In the genomic region with DNA sequence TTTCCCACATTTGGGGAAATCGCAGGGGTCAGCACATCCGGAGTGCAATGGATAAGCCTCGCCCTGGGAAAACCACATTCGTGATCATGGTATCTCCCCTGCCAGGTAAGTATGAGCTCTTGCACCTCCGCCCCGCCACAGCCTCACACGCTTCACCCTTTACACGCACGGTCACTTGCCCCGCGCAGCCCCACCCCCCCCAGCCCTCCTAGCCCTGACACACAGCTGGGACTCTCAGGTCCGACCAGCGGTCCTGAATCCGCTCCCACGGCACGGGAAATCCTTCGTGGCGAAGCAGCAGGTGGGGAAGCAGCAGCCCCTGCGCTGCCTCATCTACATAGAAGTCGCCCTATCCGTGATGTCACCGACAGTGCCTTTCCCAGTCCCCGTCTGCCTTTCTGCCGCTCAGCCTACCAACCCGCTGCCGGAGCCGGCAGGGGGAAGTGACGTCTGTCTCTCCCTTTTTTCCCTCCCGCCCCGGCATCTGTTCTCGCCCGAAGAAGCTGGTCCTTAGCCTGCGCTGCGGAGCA, we compare ENCODE assay signal across 8 cellular contexts. TPM values are rescaled to one million over a fixed set of nuclear protein-coding genes. Genes with fewer than 3 reads are reported as not detected.
DNase-seq lines count a peak whose midpoint lies in the region; ATAC-seq and TF ChIP-seq lines count a peak whose summit lies in the region.
"Not testable (repeated sequence)": the region's sequence is repeated elsewhere in the genome, so short reads cannot be mapped to it uniquely, and the experiment has no call there.

No MANE protein-coding gene starts in this region.

- H3K4me3 Mint-ChIP-seq in activated naive CD4-positive, alpha-beta T cell treated with anti-CD3 and anti-CD28 coated beads, Interleukin-2, amount 10 ng/mL, durations not matched to agents 7 days and 5 days = peak overlapping the region; percentile 73
- peak overlapping the region; percentile 79 for H3K4me3 Mint-ChIP-seq in nephron progenitor cell
- peak overlapping the region; percentile 65 for H3K4me3 Mint-ChIP-seq in stimulated activated effector memory CD8-positive, alpha-beta T cell treated with anti-CD3 and anti-CD28 coated beads, Interleukin-12 subunit alpha, Interleukin-12 subunit beta, amount 100 ng/mL, for 72 hours

- H3K9me3 Mint-ChIP-seq in activated naive CD4-positive, alpha-beta T cell treated with anti-CD3 and anti-CD28 coated beads, Interleukin-2, amount 10 ng/mL, durations not matched to agents 7 days and 5 days; nephron progenitor cell; stimulated activated effector memory CD8-positive, alpha-beta T cell treated with anti-CD3 and anti-CD28 coated beads, Interleukin-12 subunit alpha, Interleukin-12 subunit beta, amount 100 ng/mL, for 72 hours: not testable (repeated sequence)

- TF ChIP-seq CTCF in nephron progenitor cell (IDR thresholded peaks at IDR 0.05) = not testable (repeated sequence)

- H3K36me3 Mint-ChIP-seq in activated naive CD4-positive, alpha-beta T cell treated with anti-CD3 and anti-CD28 coated beads, Interleukin-2, amount 10 ng/mL, durations not matched to agents 7 days and 5 days; nephron progenitor cell (ENCODE audit: low read depth); stimulated activated effector memory CD8-positive, alpha-beta T cell treated with anti-CD3 and anti-CD28 coated beads, Interleukin-12 subunit alpha, Interleukin-12 subunit beta, amount 100 ng/mL, for 72 hours: not testable (repeated sequence)

- H3K27me3 Mint-ChIP-seq in activated naive CD4-positive, alpha-beta T cell treated with anti-CD3 and anti-CD28 coated beads, Interleukin-2, amount 10 ng/mL, durations not matched to agents 7 days and 5 days; nephron progenitor cell (ENCODE audit: low read depth, poor library complexity): not testable (repeated sequence)

- DNase-seq in DMS79 (lab: John Stamatoyannopoulos, UW) (peak; percentile 11), LHCN-M2 (ENCODE audit: low read depth) (peak; percentile 90), T follicular helper cell (ENCODE audit: low read depth) (peak; percentile 66), fibroblast of the conjunctiva (ENCODE audit: low read depth) (peak; percentile 72), nephron progenitor cell (peak; percentile 65)
- peak; percentile 82 for DNase-seq in activated naive CD4-positive, alpha-beta T cell treated with anti-CD3 and anti-CD28 coated beads, Interleukin-2, amount 10 ng/mL, durations not matched to agents 7 days and 5 days
- peak; percentile 68 to 89 for DNase-seq in stimulated activated effector memory CD8-positive, alpha-beta T cell treated with anti-CD3 and anti-CD28 coated beads, Interleukin-12 subunit alpha, Interleukin-12 subunit beta, amount 100 ng/mL, for 72 hours (ENCODE audit: low spot score in 2 of 2)

- peak; percentile 80 for ATAC-seq in GM21825 (IDR thresholded peaks at IDR 0.05; ENCODE audit: unreplicated experiment)
- peak; percentile 65 for ATAC-seq in stimulated activated effector memory CD8-positive, alpha-beta T cell treated with anti-CD3 and anti-CD28 coated beads, Interleukin-12 subunit alpha, Interleukin-12 subunit beta, amount 100 ng/mL, for 72 hours

- CTCF ChIA-PET in activated naive CD4-positive, alpha-beta T cell treated with anti-CD3 and anti-CD28 coated beads, Interleukin-2, amount 10 ng/mL, durations not matched to agents 7 days and 5 days (lab: Charles Lee) = not testable (repeated sequence)

- peak overlapping the region; percentile 99 for H3K27ac Mint-ChIP-seq in activated naive CD4-positive, alpha-beta T cell treated with anti-CD3 and anti-CD28 coated beads, Interleukin-2, amount 10 ng/mL, durations not matched to agents 7 days and 5 days
- peak overlapping the region; percentile 100 for H3K27ac Mint-ChIP-seq in nephron progenitor cell
- peak overlapping the region; percentile 99 for H3K27ac Mint-ChIP-seq in stimulated activated effector memory CD8-positive, alpha-beta T cell treated with anti-CD3 and anti-CD28 coated beads, Interleukin-12 subunit alpha, Interleukin-12 subunit beta, amount 100 ng/mL, for 72 hours

- H3K4me1 Mint-ChIP-seq in activated naive CD4-positive, alpha-beta T cell treated with anti-CD3 and anti-CD28 coated beads, Interleukin-2, amount 10 ng/mL, durations not matched to agents 7 days and 5 days = peaks cover 19% of the 10 kb centered on the region
- peaks cover 20% of the 10 kb centered on the region for H3K4me1 Mint-ChIP-seq in nephron progenitor cell
- H3K4me1 Mint-ChIP-seq in stimulated activated effector memory CD8-positive, alpha-beta T cell treated with anti-CD3 and anti-CD28 coated beads, Interleukin-12 subunit alpha, Interleukin-12 subunit beta, amount 100 ng/mL, for 72 hours = peaks cover 12% of the 10 kb centered on the region

RNA-seq across cellular contexts. Expression of gene PPIAL4F, which starts 31.9 kb away (rescaled TPM):
- not detected in 2 replicates for total RNA-seq in LHCN-M2 (2014; rRNA removed)
- polyA plus RNA-seq in LHCN-M2 (2012) = not detected

Comparison
In these comparisons a context has a peak if more than half of its experiments do, and no peak if none do; other contexts are left out.
1. Peak in every context shown above with its lines: DNase-seq and ATAC-seq.
2. DNase-seq: peak in every context shown above with its lines; median percentile 90 in LHCN-M2; 82 in activated naive CD4-positive, alpha-beta T cell treated with anti-CD3 and anti-CD28 coated beads, Interleukin-2, amount 10 ng/mL, durations not matched to agents 7 days and 5 days; 78 in stimulated activated effector memory CD8-positive, alpha-beta T cell treated with anti-CD3 and anti-CD28 coated beads, Interleukin-12 subunit alpha, Interleukin-12 subunit beta, amount 100 ng/mL, for 72 hours; 72 in fibroblast of the conjunctiva; 66 in T follicular helper cell; 65 in nephron progenitor cell; 11 in DMS79.